ENCODE assay signal across 19 cellular contexts in genomic region chr10:95819620-95820329, GRCh38.
A peak's percentile ranks its signal among the peaks of the same experiment; 100 is the strongest.
DNase-seq lines count a peak whose midpoint lies in the region; FAIRE-seq and TF ChIP-seq lines count a peak whose summit lies in the region.
"Had no signal": no experiment of that assay in that cellular context is flagged by ENCODE, and none has a peak within 500 bp of the region (broad histone marks: within the 10 kb centered on the region; RNA-seq: fewer than 3 reads in every experiment).

No MANE protein-coding gene starts in this region.

- no peak overlapping the region for H3K9ac ChIP-seq in endodermal cell (ENCODE audit: extremely low read depth, low read length, poor library complexity, severe bottlenecking)

- H3K27me3 Mint-ChIP-seq in T-helper 1 cell treated with Interleukin-12 subunit alpha and Interleukin-12 subunit beta and Interleukin-4 antibody, amounts not matched to agents 30 μg/mL and 1 μg/mL, for 36 hours (ENCODE audit: low read depth), result no peaks in the 10 kb centered on the region
- no peaks in the 10 kb centered on the region for H3K27me3 Mint-ChIP-seq in endodermal cell (ENCODE audit: insufficient read depth)

- WGBS in endodermal cell (ENCODE audit: insufficient coverage in 1 of 2, insufficient read length in 1 of 2), 2 experiments, result 70 to 79% methylated on average over 2 of the region's 2 CpGs

- H3K4me3 ChIP-seq in HL-60 (replicated peaks; ENCODE audit: insufficient read depth, low read length), result no peak overlapping the region
- peak overlapping the region; percentile 61 for H3K4me3 ChIP-seq in endodermal cell (ENCODE audit: low read length)
- H3K4me3 ChIP-seq in skin epidermis, result no peak overlapping the region
- H3K4me3 ChIP-seq in ascending aorta, result no peak overlapping the region
- H3K4me3 ChIP-seq: A549, testis had no signal

- H3K27ac ChIP-seq in HL-60 (replicated peaks) (peak overlapping the region; percentile 53), endodermal cell (ENCODE audit: low read depth, low read length) (no peak overlapping the region), skin epidermis (peak overlapping the region in 13 of 21 experiments; percentile 9 to 84 (median 47)), ascending aorta (no peak overlapping the region)
- H3K27ac ChIP-seq: A549, testis, VCaP had no signal

- peak overlapping the region; percentile 95 for H3K27ac Mint-ChIP-seq in T-helper 1 cell treated with Interleukin-12 subunit alpha and Interleukin-12 subunit beta and Interleukin-4 antibody, amounts not matched to agents 30 μg/mL and 1 μg/mL, for 36 hours
- no peak overlapping the region for H3K27ac Mint-ChIP-seq in endodermal cell
- H3K27ac Mint-ChIP-seq: nephron had no signal

- FAIRE-seq in frontal cortex (lab: Jason Lieb, UNC), result no peak
- FAIRE-seq: A549, astrocyte had no signal

- H3K4me3 Mint-ChIP-seq in T-helper 1 cell treated with Interleukin-12 subunit alpha and Interleukin-12 subunit beta and Interleukin-4 antibody, amounts not matched to agents 30 μg/mL and 1 μg/mL, for 36 hours, result peak overlapping the region; percentile 62
- no peak overlapping the region for H3K4me3 Mint-ChIP-seq in endodermal cell
- H3K4me3 Mint-ChIP-seq: activated T-cell treated with anti-CD3 and anti-CD28 coated beads, Interleukin-2, amount 50 U/mL, for 4 hours; nephron had no signal

- intact Hi-C loops in ascending aorta (cut with DNase I), result loop anchor here (10.0 kb wide), 1 partner anchor 65 kb away; the partner anchor contains the start of gene ENTPD1

- DNase-seq in T-helper 1 cell, result no peak
- no peak for DNase-seq in HL-60 (ENCODE audit: low read depth in 1 of 2, low spot score in 1 of 2)
- DNase-seq in endodermal cell, result no peak
- no peak for DNase-seq in ascending aorta (ENCODE audit: low spot score in 2 of 2)
- no peak for DNase-seq in frontal cortex (ENCODE audit: low spot score in 2 of 2)
- DNase-seq in occipital lobe (lab: John Stamatoyannopoulos, UW), result no peak
- DNase-seq: activated T-cell treated with anti-CD3 and anti-CD28 coated beads, Interleukin-2, amount 50 U/mL, for 4 hours; effector memory CD4-positive, alpha-beta T cell; Karpas-422; kidney glomerular epithelial cell; NCI-H1930; NCI-H82; testis had no signal

- H3K9me3 Mint-ChIP-seq in T-helper 1 cell treated with Interleukin-12 subunit alpha and Interleukin-12 subunit beta and Interleukin-4 antibody, amounts not matched to agents 30 μg/mL and 1 μg/mL, for 36 hours, result peaks cover 3% of the 10 kb centered on the region
- peaks cover 17% of the 10 kb centered on the region for H3K9me3 Mint-ChIP-seq in endodermal cell
- H3K9me3 Mint-ChIP-seq: activated T-cell treated with anti-CD3 and anti-CD28 coated beads, Interleukin-2, amount 50 U/mL, for 4 hours; nephron had no signal

- H3K27me3 ChIP-seq in HL-60 (ENCODE audit: insufficient read depth, poor library complexity, severe bottlenecking) (no peaks in the 10 kb centered on the region), endodermal cell (ENCODE audit: control insufficient read depth, insufficient read depth, low read length, poor library complexity, severe bottlenecking) (no peaks in the 10 kb centered on the region), ascending aorta (no peaks in the 10 kb centered on the region)
- H3K27me3 ChIP-seq: testis had no signal

- H3K4me1 ChIP-seq in endodermal cell (ENCODE audit: control insufficient read depth, insufficient read depth, low read length), result peaks cover 18% of the 10 kb centered on the region
- H3K4me1 ChIP-seq in ascending aorta, result no peaks in the 10 kb centered on the region
- H3K4me1 ChIP-seq: A549, testis had no signal

- no peak for TF ChIP-seq CTCF in HL-60 (IDR thresholded peaks at IDR 0.05; ENCODE audit: insufficient read depth, low read length)
- no peak for TF ChIP-seq CTCF in endodermal cell (conservative IDR thresholded peaks at IDR 0.05)
- no peak for TF ChIP-seq CTCF in ascending aorta (IDR thresholded peaks at IDR 0.05)

- H3K9me3 ChIP-seq in endodermal cell (ENCODE audit: control insufficient read depth, low read length) (peaks cover 33% of the 10 kb centered on the region), ascending aorta (no peaks in the 10 kb centered on the region)
- H3K9me3 ChIP-seq: A549, testis had no signal

- peaks cover 41% of the 10 kb centered on the region for H3K36me3 Mint-ChIP-seq in T-helper 1 cell treated with Interleukin-12 subunit alpha and Interleukin-12 subunit beta and Interleukin-4 antibody, amounts not matched to agents 30 μg/mL and 1 μg/mL, for 36 hours (ENCODE audit: low read depth)
- H3K36me3 Mint-ChIP-seq in endodermal cell (ENCODE audit: low read depth), result no peaks in the 10 kb centered on the region

- H3K36me3 ChIP-seq in endodermal cell (ENCODE audit: control insufficient read depth, insufficient read depth, low read length) (no peaks in the 10 kb centered on the region), ascending aorta (no peaks in the 10 kb centered on the region)

- peaks cover 48% of the 10 kb centered on the region for H3K4me1 Mint-ChIP-seq in T-helper 1 cell treated with Interleukin-12 subunit alpha and Interleukin-12 subunit beta and Interleukin-4 antibody, amounts not matched to agents 30 μg/mL and 1 μg/mL, for 36 hours (ENCODE audit: low read depth)
- H3K4me1 Mint-ChIP-seq in endodermal cell, result peaks cover 42% of the 10 kb centered on the region
- H3K4me1 Mint-ChIP-seq: nephron had no signal

Comparison
In these comparisons a context has a peak if more than half of its experiments do, and no peak if none do; other contexts are left out.
1. H3K27ac ChIP-seq: peak in HL-60 (single experiment) and skin epidermis (13 of 21); none in endodermal cell (single experiment) and ascending aorta (0 of 2).